ENCODE assay signal across 8 cellular contexts in the genomic region with DNA sequence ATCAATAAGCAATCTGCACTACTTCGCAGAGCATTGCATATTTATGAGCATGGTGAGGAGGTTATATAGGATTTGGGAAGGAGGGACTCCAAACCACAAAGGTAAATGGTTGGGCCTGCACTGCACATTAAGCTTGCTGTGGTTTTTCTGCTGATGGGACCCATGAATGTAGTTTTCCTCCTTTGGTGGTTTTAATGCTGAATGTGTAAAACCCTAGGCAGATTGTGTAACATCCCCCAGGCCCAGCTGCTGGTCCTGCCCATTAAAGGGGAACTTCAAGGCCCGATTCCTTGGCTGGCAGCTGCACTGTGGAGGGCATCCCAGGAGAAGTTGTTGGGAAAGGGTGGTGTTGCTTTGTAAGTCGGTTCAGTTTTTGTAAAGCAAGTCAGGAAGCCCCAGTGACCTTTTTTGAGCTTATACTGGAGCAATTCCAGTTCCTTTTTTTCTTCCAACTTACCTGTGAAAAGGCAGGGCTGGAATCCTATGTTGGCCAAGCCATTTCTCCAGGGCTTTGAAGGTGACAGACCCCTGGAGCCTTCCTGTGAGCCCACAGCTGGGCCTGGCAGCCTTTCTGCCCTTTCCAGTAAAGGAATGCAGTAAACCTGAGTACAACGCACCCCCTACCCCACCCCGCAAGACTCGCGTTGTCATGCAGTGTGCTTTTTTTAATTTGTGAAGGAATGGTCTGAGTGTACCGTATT. TPM values are rescaled to one million over a fixed set of nuclear protein-coding genes. Genes with fewer than 3 reads are reported as not detected.
DNase-seq lines count a peak whose midpoint lies in the region; ATAC-seq and TF ChIP-seq lines count a peak whose summit lies in the region.

No MANE protein-coding gene starts in this region.

- peaks cover 9% of the 10 kb centered on the region for H3K4me1 Mint-ChIP-seq in activated T-cell treated with anti-CD3 and anti-CD28 coated beads, Interleukin-2, amount 50 U/mL, for 72 hours (ENCODE audit: low read depth)

- H3K27ac Mint-ChIP-seq in activated T-cell treated with anti-CD3 and anti-CD28 coated beads, Interleukin-2, amount 50 U/mL, for 72 hours, result no peak overlapping the region

- DNase-seq in AML-193 (lab: John Stamatoyannopoulos, UW) (peak; percentile 53 to 67), RPMI8226 (peak; percentile 46), fibroblast of pulmonary artery (ENCODE audit: low read depth) (peak; percentile 85), occipital lobe (lab: John Stamatoyannopoulos, UW) (peak; percentile 18), NCI-H82 treated with DMSO at 0.1 percent for 48 hours (lab: John Stamatoyannopoulos, UW; ENCODE audit: unreplicated experiment) (no peak)
- DNase-seq in activated T-cell treated with anti-CD3 and anti-CD28 coated beads, Interleukin-2, amount 50 U/mL, for 72 hours, result no peak

- H3K36me3 Mint-ChIP-seq in activated T-cell treated with anti-CD3 and anti-CD28 coated beads, Interleukin-2, amount 50 U/mL, for 72 hours (ENCODE audit: insufficient read depth in 2 of 2), result no peaks in the 10 kb centered on the region

- ATAC-seq in GM19397 (IDR thresholded peaks at IDR 0.05; ENCODE audit: unreplicated experiment) (no peak), HG02840 (IDR thresholded peaks at IDR 0.05; ENCODE audit: low FRiP score, unreplicated experiment) (no peak)
- ATAC-seq in activated T-cell treated with anti-CD3 and anti-CD28 coated beads, Interleukin-2, amount 50 U/mL, for 72 hours (replicated peaks in 1 of 2), result no peak

- H3K9me3 Mint-ChIP-seq in activated T-cell treated with anti-CD3 and anti-CD28 coated beads, Interleukin-2, amount 50 U/mL, for 72 hours, result no peaks in the 10 kb centered on the region

- peak overlapping the region; percentile 89 for H3K4me3 ChIP-seq in fibroblast of pulmonary artery (replicated peaks; ENCODE audit: low read depth, low read length)

- no peak overlapping the region for H3K4me3 Mint-ChIP-seq in activated T-cell treated with anti-CD3 and anti-CD28 coated beads, Interleukin-2, amount 50 U/mL, for 72 hours

- peaks cover 6% of the 10 kb centered on the region for H3K27me3 Mint-ChIP-seq in activated T-cell treated with anti-CD3 and anti-CD28 coated beads, Interleukin-2, amount 50 U/mL, for 72 hours (ENCODE audit: low read depth)

- no peak for TF ChIP-seq CTCF in fibroblast of pulmonary artery (IDR thresholded peaks at IDR 0.05; ENCODE audit: low read length, missing control alignments)

RNA-seq across cellular contexts. Expression of a gene that starts 43.1 kb away (rescaled TPM):
- 50.5 TPM for total RNA-seq in occipital lobe
- 10 to 100 TPM; 62.9 to 72.5 TPM for total RNA-seq in activated T-cell treated with anti-CD3 and anti-CD28 coated beads, Interleukin-2, amount 50 U/mL, for 72 hours

Comparison
In these comparisons a context has a peak if more than half of its experiments do, and no peak if none do; other contexts are left out.
1. DNase-seq: peak in AML-193 (2 of 2), RPMI8226 (single experiment), fibroblast of pulmonary artery (single experiment) and occipital lobe (single experiment); none in activated T-cell treated with anti-CD3 and anti-CD28 coated beads, Interleukin-2, amount 50 U/mL, for 72 hours (0 of 2) and NCI-H82 treated with DMSO at 0.1 percent for 48 hours (single experiment).